In the genomic region with DNA sequence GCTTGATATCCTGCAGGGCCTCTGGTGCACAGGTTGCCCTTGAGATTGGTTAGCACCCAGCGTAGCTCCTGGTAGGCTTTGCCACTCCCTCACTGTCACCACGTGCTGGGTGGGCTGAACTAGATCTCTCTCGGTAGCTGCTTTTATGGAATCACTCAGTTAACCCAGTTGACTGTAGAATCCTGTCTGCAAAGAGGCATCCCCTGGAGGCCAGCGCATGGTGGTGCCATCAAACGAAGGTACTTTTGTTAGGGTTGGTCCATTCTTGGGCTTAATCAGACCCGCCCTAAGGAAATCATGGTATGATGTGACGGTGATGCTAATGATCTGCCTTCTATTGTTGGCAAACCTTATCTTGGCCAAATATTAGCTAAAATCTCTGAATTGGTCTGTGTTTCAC, we compare ENCODE assay signal across 14 cellular contexts.
A peak's percentile ranks its signal among the peaks of the same experiment; 100 is the strongest.
DNase-seq lines count a peak whose midpoint lies in the region; TF ChIP-seq lines count a peak whose summit lies in the region.
"Had no signal": no experiment of that assay in that cellular context is flagged by ENCODE, and none has a peak within 500 bp of the region (broad histone marks: within the 10 kb centered on the region; RNA-seq: fewer than 3 reads in every experiment).

No MANE protein-coding gene starts in this region.

- H3K27ac Mint-ChIP-seq in MCF 10A (ENCODE audit: low read depth, unreplicated experiment) (no peak overlapping the region), neural progenitor cell (no peak overlapping the region), H9 (peak overlapping the region in 1 of 3 experiments; percentile 35; a peak in 2 of 7 replicates)

- H3K18ac ChIP-seq in H9 (ENCODE audit: insufficient read length, low read depth, low read length) = no peak overlapping the region

- H3K23ac ChIP-seq in H9 (ENCODE audit: insufficient read length, low read depth, low read length) = no peak overlapping the region

- no peak overlapping the region for H3K4me3 ChIP-seq in mammary epithelial cell (replicated peaks in 1 of 3; ENCODE audit: insufficient read depth in 1 of 3, low read depth in 2 of 3, low read length in 3 of 3)
- no peak overlapping the region for H3K4me3 ChIP-seq in coronary artery
- no peak overlapping the region for H3K4me3 ChIP-seq in neural progenitor cell
- no peak overlapping the region for H3K4me3 ChIP-seq in tibial nerve

- dilution Hi-C loops in mammary epithelial cell (cut with HindIII; ENCODE audit: low sequenced_read_pairs) = no loop called here

- H3T11ph ChIP-seq in H9 (ENCODE audit: low read length) = no peak overlapping the region

- WGBS in mammary epithelial cell (ENCODE audit: low coverage, missing lambda C conversion rate) = 88% methylated on average over 7 of the region's 7 CpGs
- no CpG with 5 or more reads among the region's 7 CpGs for WGBS in H9 (ENCODE audit: extremely low coverage, insufficient read length, low lambda C conversion rate)
- WGBS in tibial nerve, 2 donors = 95 to 97% methylated on average over 7 of the region's 7 CpGs

- H3K9ac ChIP-seq in mammary epithelial cell (ENCODE audit: insufficient read depth, low read length) (no peak overlapping the region), neural progenitor cell (no peak overlapping the region), H9 (ENCODE audit: extremely low read depth, insufficient read length, low read length) (no peak overlapping the region)

- no peaks in the 10 kb centered on the region for H3K36me3 ChIP-seq in mammary epithelial cell (ENCODE audit: insufficient read depth, low read length)
- H3K36me3 ChIP-seq in neural progenitor cell = no peaks in the 10 kb centered on the region
- H3K36me3 ChIP-seq in tibial nerve = no peaks in the 10 kb centered on the region

- H3K27ac ChIP-seq in mammary epithelial cell (ENCODE audit: insufficient read depth, low read depth, low read length) (no peak overlapping the region), coronary artery (peak overlapping the region; percentile 21 to 79), neural progenitor cell (no peak overlapping the region), H9 (ENCODE audit: insufficient read length, low read depth, low read length) (no peak overlapping the region), tibial nerve (peak overlapping the region in 1 of 4 donors; percentile 30)
- H3K27ac ChIP-seq: 22Rv1 had no signal

- TF ChIP-seq CTCF in MCF 10A (IDR thresholded peaks at IDR 0.05; ENCODE audit: unreplicated experiment) (peak; percentile 7), mammary epithelial cell (conservative IDR thresholded peaks at IDR 0.05 in 1 of 2, IDR thresholded peaks at IDR 0.05 in 1 of 2; ENCODE audit: extremely low read depth in 1 of 2, insufficient read depth in 1 of 2, low read depth in 1 of 2, low read length in 2 of 2) (no peak), coronary artery (IDR thresholded peaks at IDR 0.05) (no peak), neural progenitor cell (IDR thresholded peaks at IDR 0.05) (peak; percentile 25), H9 (conservative IDR thresholded peaks at IDR 0.05) (no peak; the same call in none of the 3 replicates), tibial nerve (IDR thresholded peaks at IDR 0.05) (no peak)

- no peaks in the 10 kb centered on the region for H3K27me3 Mint-ChIP-seq in MCF 10A (ENCODE audit: insufficient read depth, unreplicated experiment)
- H3K27me3 Mint-ChIP-seq in neural progenitor cell (ENCODE audit: insufficient read depth, low read depth) = peaks cover 4% of the 10 kb centered on the region
- H3K27me3 Mint-ChIP-seq in H9 (ENCODE audit: low read depth) = no peaks in the 10 kb centered on the region

- POLR2A ChIA-PET in MCF 10A (lab: Yijun Ruan, JAX) = interaction anchor here (1.0 to 1.2 kb wide), 2 partner anchors 12 to 34 kb away, joined by 4 read pairs; no protein-coding TSS in a partner anchor

- H3K4me1 ChIP-seq in mammary epithelial cell (ENCODE audit: insufficient read depth, low read length) (no peaks in the 10 kb centered on the region), neural progenitor cell (no peaks in the 10 kb centered on the region), H9 (ENCODE audit: insufficient read depth, low read length) (no peaks in the 10 kb centered on the region; the same call in 1 of the 2 replicates), tibial nerve (peaks cover 0 to 30% (median 6%) of the 10 kb centered on the region in 4 donors)

- H2BK12ac ChIP-seq in H9 (ENCODE audit: insufficient read length, low read depth, low read length) = no peak overlapping the region

- BruUV-seq in MCF 10A (replicated peaks; lab: Mats Ljungman, UMichigan) = no TSS peak
- no TSS peak for BruUV-seq in mammary epithelial cell (replicated peaks; lab: Mats Ljungman, UMichigan)

- peaks cover 7% of the 10 kb centered on the region for H3K36me3 Mint-ChIP-seq in MCF 10A (ENCODE audit: insufficient read depth, unreplicated experiment)
- H3K36me3 Mint-ChIP-seq in neural progenitor cell = peaks cover 5% of the 10 kb centered on the region
- H3K36me3 Mint-ChIP-seq in H9 (ENCODE audit: insufficient read depth in 1 of 3, low read depth in 3 of 3) = 0 out of 7 replicates have a peak, but pooled peaks cover 0 to 2% (median 0%) of the 10 kb centered on the region in 3 experiments

- H3K79me1 ChIP-seq in H9 (ENCODE audit: insufficient read depth, low read depth, low read length, poor library complexity, severe bottlenecking) = no peaks in the 10 kb centered on the region

- H3K4me3 Mint-ChIP-seq in MCF 10A (ENCODE audit: unreplicated experiment) (no peak overlapping the region), neural progenitor cell (no peak overlapping the region), H9 (no peak overlapping the region)

- no peak overlapping the region for H4K5ac ChIP-seq in H9 (ENCODE audit: insufficient read length, low read depth, low read length)

- CTCF ChIA-PET in MCF 10A (lab: Yijun Ruan, JAX) = interaction anchor here (1.2 to 1.8 kb wide), 2 partner anchors 15 to 32 kb away, joined by 3 to 5 read pairs; no protein-coding TSS in a partner anchor
- CTCF ChIA-PET in mammary epithelial cell (lab: Charles Lee; ENCODE audit: low non-redundant PET) = no interaction called here

- H3K9me3 Mint-ChIP-seq in MCF 10A (ENCODE audit: unreplicated experiment) = no peaks in the 10 kb centered on the region
- no peaks in the 10 kb centered on the region for H3K9me3 Mint-ChIP-seq in neural progenitor cell
- H3K9me3 Mint-ChIP-seq in H9 = no peaks in the 10 kb centered on the region

- no peak overlapping the region for H2AK5ac ChIP-seq in H9 (ENCODE audit: insufficient read length, low read length)

- TF ChIP-seq EP300 in tibial nerve (IDR thresholded peaks at IDR 0.05) = no peak

- no peak for TF ChIP-seq POLR2A in tibial nerve (IDR thresholded peaks at IDR 0.05)

- no peaks in the 10 kb centered on the region for H3K9me3 ChIP-seq in mammary epithelial cell (replicated peaks; ENCODE audit: insufficient read depth, low read length)
- H3K9me3 ChIP-seq in neural progenitor cell (ENCODE audit: low read depth) = no peaks in the 10 kb centered on the region
- H3K9me3 ChIP-seq in H9 (ENCODE audit: control insufficient read depth, low read depth, low read length) = no peaks in the 10 kb centered on the region
- H3K9me3 ChIP-seq in tibial nerve = no peaks in the 10 kb centered on the region

- no peaks in the 10 kb centered on the region for H4K20me1 ChIP-seq in mammary epithelial cell (ENCODE audit: insufficient read depth, low read length)
- H4K20me1 ChIP-seq in neural progenitor cell (ENCODE audit: low read depth) = no peaks in the 10 kb centered on the region
- H4K20me1 ChIP-seq in H9 (ENCODE audit: control insufficient read depth, insufficient read depth, insufficient read length) = no peaks in the 10 kb centered on the region

- H2BK15ac ChIP-seq in H9 (ENCODE audit: low read depth, low read length) = no peak overlapping the region

- no peak overlapping the region for H3K56ac ChIP-seq in H9 (ENCODE audit: insufficient read length, low read depth, low read length)

- H2AFZ ChIP-seq in mammary epithelial cell (ENCODE audit: low read depth, low read length) = no peak overlapping the region
- no peak overlapping the region for H2AFZ ChIP-seq in neural progenitor cell (replicated peaks)
- no peak overlapping the region for H2AFZ ChIP-seq in H9 (ENCODE audit: low read length)

- no peaks in the 10 kb centered on the region for H3F3A ChIP-seq in neural progenitor cell (ENCODE audit: low read depth)

- no peak overlapping the region for H3K14ac ChIP-seq in H9 (ENCODE audit: insufficient read depth, low read length)

- no peaks in the 10 kb centered on the region for H3K23me2 ChIP-seq in H9 (ENCODE audit: insufficient read length, low read depth, low read length, poor library complexity, severe bottlenecking)

- intact Hi-C loops in MCF 10A (cut with micrococcal nuclease) = no loop called here
- intact Hi-C loops in mammary epithelial cell (cut with micrococcal nuclease) = no loop called here

- in situ Hi-C loops in mammary epithelial cell (cut with MboI; ENCODE audit: low sequenced_read_pairs in 2 of 2) = no loop called here

- no peak overlapping the region for H4K8ac ChIP-seq in H9 (replicated peaks; ENCODE audit: insufficient read length, low read depth, low read length)

- no peak overlapping the region for H2BK5ac ChIP-seq in H9 (ENCODE audit: insufficient read length, low read length)

- no peak overlapping the region for H3K4me2 ChIP-seq in mammary epithelial cell (ENCODE audit: insufficient read depth, low read depth, low read length)
- H3K4me2 ChIP-seq in neural progenitor cell = no peak overlapping the region
- H3K4me2 ChIP-seq in H9 (ENCODE audit: insufficient read depth, insufficient read length, low read length) = no peak overlapping the region

- no peaks in the 10 kb centered on the region for H3K27me3 ChIP-seq in mammary epithelial cell (ENCODE audit: insufficient read depth, low read length)
- no peaks in the 10 kb centered on the region for H3K27me3 ChIP-seq in neural progenitor cell
- H3K27me3 ChIP-seq in H9 (ENCODE audit: insufficient read depth, low read length) = no peaks in the 10 kb centered on the region
- H3K27me3 ChIP-seq in tibial nerve = no peaks in the 10 kb centered on the region

- H3K4ac ChIP-seq in H9 (ENCODE audit: low read depth, low read length) = no peak overlapping the region

- H3K4me1 Mint-ChIP-seq in MCF 10A (ENCODE audit: insufficient read depth, unreplicated experiment) (peaks cover 9% of the 10 kb centered on the region), neural progenitor cell (peaks cover 14% of the 10 kb centered on the region), H9 (peaks cover 29 to 34% of the 10 kb centered on the region in 2 experiments)

- DNase-seq in MCF 10A (ENCODE audit: unreplicated experiment) (no peak), mammary epithelial cell (no peak), coronary artery (ENCODE audit: low spot score) (no peak), neural progenitor cell (ENCODE audit: low spot score) (no peak), H9 (no peak), NCI-H510A (lab: John Stamatoyannopoulos, UW) (no peak), tibial nerve (ENCODE audit: low spot score in 2 of 2) (no peak), NCI-H2227 treated with DMSO at 0.1 percent for 48 hours (lab: John Stamatoyannopoulos, UW) (no peak)
- DNase-seq: COR-L47; DMS153; NCI-H1436 treated with DMSO at 0.1 percent for 48 hours; NK-92 treated with Interleukin-12 subunit alpha and Interleukin-12 subunit beta, amount 100 ng/mL, for 24 hours; SIG-M5 had no signal

- H3K79me2 ChIP-seq in mammary epithelial cell (ENCODE audit: insufficient read depth, low read length) (peaks cover 81% of the 10 kb centered on the region), neural progenitor cell (ENCODE audit: low read depth) (no peaks in the 10 kb centered on the region), H9 (ENCODE audit: insufficient read depth, low read length) (no peaks in the 10 kb centered on the region)

- H4K91ac ChIP-seq in H9 (ENCODE audit: insufficient read length, low read depth, low read length) = no peak overlapping the region

- H2BK120ac ChIP-seq in H9 (ENCODE audit: low read depth, low read length, poor library complexity, severe bottlenecking) = no peak overlapping the region

- H2BK20ac ChIP-seq in H9 (ENCODE audit: low read depth, low read length, poor library complexity, severe bottlenecking) = no peak overlapping the region

Comparison
In these comparisons a context has a peak if more than half of its experiments do, and no peak if none do; other contexts are left out.
1. CTCF ChIP-seq: peak in MCF 10A (single experiment) and neural progenitor cell (single experiment); none in mammary epithelial cell (0 of 2), coronary artery (single experiment), H9 (single experiment) and tibial nerve (0 of 5).
2. H3K27ac ChIP-seq: peak in coronary artery (2 of 2); none in mammary epithelial cell (single experiment), neural progenitor cell (single experiment) and H9 (single experiment).